8 cellular contexts compared by ENCODE assay signal in the genomic region with DNA sequence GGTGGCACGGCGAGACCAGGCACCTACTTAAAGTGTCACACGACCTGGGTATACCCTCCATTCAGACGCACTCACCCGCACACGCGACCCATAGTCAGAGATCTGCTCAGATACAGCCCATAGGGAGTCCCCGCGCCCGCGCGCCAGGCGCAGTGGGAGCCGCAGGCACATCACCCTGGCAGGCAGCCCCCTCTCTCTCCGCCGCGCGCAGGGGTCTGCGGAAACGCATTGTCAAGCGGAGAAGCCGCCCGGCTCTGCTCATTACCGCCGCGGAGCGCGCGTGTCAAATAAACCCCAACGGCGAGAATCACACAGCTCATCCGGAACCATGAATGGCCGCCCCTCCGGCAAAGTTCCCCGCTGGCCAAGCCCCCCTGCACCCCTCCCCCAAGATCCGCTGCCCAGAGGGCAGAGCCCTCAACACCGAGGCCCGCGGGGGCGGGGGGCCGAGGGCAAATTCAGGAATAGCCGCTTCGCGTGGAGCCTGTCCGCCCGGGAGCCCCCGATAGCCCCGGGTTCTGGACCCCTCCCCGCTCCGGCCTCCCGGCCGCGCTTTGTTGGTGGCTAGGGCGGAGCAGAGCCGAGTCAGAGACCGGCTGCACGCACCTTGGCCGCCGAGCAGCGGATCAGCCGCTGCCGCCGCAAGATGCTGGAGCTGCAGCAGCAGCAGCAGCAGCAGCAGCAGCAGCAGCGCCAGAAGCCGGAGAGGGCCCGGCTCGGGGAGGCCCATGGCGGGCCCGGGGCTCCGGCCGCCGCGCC. TPM values are rescaled to one million over a fixed set of nuclear protein-coding genes. Genes with fewer than 3 reads are reported as not detected.
DNase-seq lines count a peak whose midpoint lies in the region; ATAC-seq, FAIRE-seq and TF ChIP-seq lines count a peak whose summit lies in the region.

No MANE protein-coding gene starts in this region.

- peak overlapping the region; percentile 73 to 93 (median 85) for H3K27ac Mint-ChIP-seq in CD4-positive, alpha-beta memory T cell

- peaks cover 0 to under 1% (median 0%) of the 10 kb centered on the region in 8 donors for H3K9me3 Mint-ChIP-seq in CD4-positive, alpha-beta memory T cell

- POLR2A ChIA-PET in CD4-positive, alpha-beta memory T cell (lab: Charles Lee; ENCODE audit: partially characterized antibody), result interaction anchor here (0.9 to 3.1 kb wide), 10 partner anchors 8 to 619 kb away, joined by 3 to 31 read pairs (median 6); a partner anchor contains a TSS
- POLR2A ChIA-PET in HepG2 (lab: Yijun Ruan, JAX), result no interaction called here

- dilution Hi-C loops in mammary epithelial cell (cut with HindIII; ENCODE audit: low sequenced_read_pairs), result no loop called here

- peak overlapping the region; percentile 88 to 98 (median 92) for H3K4me3 Mint-ChIP-seq in CD4-positive, alpha-beta memory T cell

- peaks cover 12% of the 10 kb centered on the region for H3K4me1 ChIP-seq in CD4-positive, alpha-beta memory T cell (ENCODE audit: insufficient read depth, low read length)
- H3K4me1 ChIP-seq in mammary epithelial cell (ENCODE audit: insufficient read depth, low read length) (peaks cover 20% of the 10 kb centered on the region), HepG2 (ENCODE audit: insufficient read depth, low read length) (peaks cover 25% of the 10 kb centered on the region)

- no peaks in the 10 kb centered on the region for H3K36me3 ChIP-seq in CD4-positive, alpha-beta memory T cell (ENCODE audit: insufficient read depth, low read length)
- H3K36me3 ChIP-seq in mammary epithelial cell (ENCODE audit: insufficient read depth, low read length) (peaks cover 14% of the 10 kb centered on the region), HepG2 (replicated peaks in 1 of 2; ENCODE audit: control insufficient read depth in 1 of 2, insufficient read depth in 2 of 2, low read length in 2 of 2) (peaks cover 4 to 23% of the 10 kb centered on the region in 2 experiments; a peak in 4 of 5 replicates)

- BruUV-seq in mammary epithelial cell (replicated peaks; lab: Mats Ljungman, UMichigan) (no TSS peak), HepG2 (replicated peaks; lab: Mats Ljungman, UMichigan) (TSS peak; percentile 28)

- H3K36me3 Mint-ChIP-seq in CD4-positive, alpha-beta memory T cell, result peaks cover 0 to 9% of the 10 kb centered on the region in 2 donors

- H2AFZ ChIP-seq in mammary epithelial cell (ENCODE audit: low read depth, low read length) (peak overlapping the region; percentile 88), HepG2 (ENCODE audit: low read length) (no peak overlapping the region)

- no peak for TF ChIP-seq CTCF in mammary epithelial cell (conservative IDR thresholded peaks at IDR 0.05 in 1 of 2, IDR thresholded peaks at IDR 0.05 in 1 of 2; ENCODE audit: extremely low read depth in 1 of 2, insufficient read depth in 1 of 2, low read depth in 1 of 2, low read length in 2 of 2)
- TF ChIP-seq CTCF in HepG2 (CRISPR knock-in tag; IDR thresholded peaks at IDR 0.05), result no peak

- peak overlapping the region; percentile 60 for H3K27ac ChIP-seq in CD4-positive, alpha-beta memory T cell (ENCODE audit: low read depth, low read length)
- H3K27ac ChIP-seq in mammary epithelial cell (ENCODE audit: insufficient read depth, low read depth, low read length), result peak overlapping the region; percentile 78
- peak overlapping the region; percentile 91 for H3K27ac ChIP-seq in HepG2 (ENCODE audit: extremely low read length, insufficient read depth, low read length)

- peak; percentile 41 to 76 (median 48) for DNase-seq in CD4-positive, alpha-beta memory T cell
- DNase-seq in LoVo (ENCODE audit: low spot score) (peak; percentile 18), UCSD-AML1 (lab: John Stamatoyannopoulos, UW; ENCODE audit: unreplicated experiment) (peak; percentile 60), mammary epithelial cell (peak; percentile 39), HepG2 (ENCODE audit: low spot score) (peak; percentile 15)
- peak; percentile 19 to 36 (median 23) for DNase-seq in stimulated activated CD4-positive, alpha-beta T cell treated with anti-CD3 and anti-CD28 coated beads, TNF-alpha, amount 100 ng/mL, for 48 hours (ENCODE audit: low read depth in 3 of 3)

- H3K9me3 ChIP-seq in CD4-positive, alpha-beta memory T cell (ENCODE audit: control insufficient read depth in 1 of 2, low read length in 2 of 2), result no peaks in the 10 kb centered on the region
- no peaks in the 10 kb centered on the region for H3K9me3 ChIP-seq in mammary epithelial cell (replicated peaks; ENCODE audit: insufficient read depth, low read length)
- H3K9me3 ChIP-seq in HepG2 (ENCODE audit: low read length), result no peaks in the 10 kb centered on the region

- H3K79me2 ChIP-seq in mammary epithelial cell (ENCODE audit: insufficient read depth, low read length) (peaks cover 46% of the 10 kb centered on the region), HepG2 (ENCODE audit: insufficient read depth, low read length) (peaks cover 21% of the 10 kb centered on the region)

- ATAC-seq in GM21447 (IDR thresholded peaks at IDR 0.05; ENCODE audit: unreplicated experiment), result peak; percentile 2
- ATAC-seq in HepG2, result peak; percentile 20
- ATAC-seq in HG03469 (IDR thresholded peaks at IDR 0.05; ENCODE audit: unreplicated experiment), result no peak

- H4K20me1 ChIP-seq in mammary epithelial cell (ENCODE audit: insufficient read depth, low read length) (no peaks in the 10 kb centered on the region), HepG2 (ENCODE audit: insufficient read depth, low read length) (no peaks in the 10 kb centered on the region)

- in situ Hi-C loops in mammary epithelial cell (cut with MboI; ENCODE audit: low sequenced_read_pairs in 2 of 2), result no loop called here
- in situ Hi-C loops in HepG2 (cut with HindIII; ENCODE audit: extremely low pct_ligation_motif_present, low pct_unique_long_range_greater_than_20kb), result no loop called here

- H3K27me3 ChIP-seq in CD4-positive, alpha-beta memory T cell (ENCODE audit: insufficient read depth, low read length), result no peaks in the 10 kb centered on the region
- H3K27me3 ChIP-seq in mammary epithelial cell (ENCODE audit: insufficient read depth, low read length) (no peaks in the 10 kb centered on the region), HepG2 (ENCODE audit: control insufficient read depth in 1 of 2, insufficient read depth in 2 of 2, low read length in 2 of 2) (peaks cover 0 to 27% of the 10 kb centered on the region in 2 experiments; a peak in 4 of 5 replicates)

- FAIRE-seq in HepG2 (lab: Jason Lieb, UNC), result no peak

- H3K4me3 ChIP-seq in CD4-positive, alpha-beta memory T cell (ENCODE audit: low read length in 2 of 2), result peak overlapping the region; percentile 78 to 82
- H3K4me3 ChIP-seq in mammary epithelial cell (replicated peaks in 1 of 3; ENCODE audit: insufficient read depth in 1 of 3, low read depth in 2 of 3, low read length in 3 of 3), result peak overlapping the region; percentile 52 to 85 (median 75)
- peak overlapping the region; percentile 76 to 88 (median 84) for H3K4me3 ChIP-seq in HepG2 (replicated peaks in 1 of 3; ENCODE audit: insufficient read depth in 1 of 3, low read depth in 2 of 3, low read length in 3 of 3)

- H3K27me3 Mint-ChIP-seq in CD4-positive, alpha-beta memory T cell, result no peaks in the 10 kb centered on the region

- 0 out of 4 replicates have a peak, but pooled peaks of 1 of the 2 experiments have one; percentile 14 for TF ChIP-seq POLR2A in HepG2 (IDR thresholded peaks at IDR 0.05; ENCODE audit: insufficient read depth in 1 of 2, low read depth in 2 of 2, low read length in 2 of 2)

- WGBS in mammary epithelial cell (ENCODE audit: low coverage, missing lambda C conversion rate), result no CpG with 5 or more reads among the region's 73 CpGs
- under 1% methylated on average over 19 of the region's 73 CpGs for WGBS in HepG2 (ENCODE audit: low lambda C conversion rate)

- CTCF ChIA-PET in CD4-positive, alpha-beta memory T cell (lab: Charles Lee; ENCODE audit: partially characterized antibody), result interaction anchor here (1.0 to 3.1 kb wide), 3 partner anchors 9 to 86 kb away, joined by 3 to 16 read pairs (median 4); no protein-coding TSS in a partner anchor
- CTCF ChIA-PET in mammary epithelial cell (lab: Charles Lee; ENCODE audit: low non-redundant PET), result no interaction called here
- CTCF ChIA-PET in HepG2 (lab: Yijun Ruan, JAX; ENCODE audit: low intra/inter-chr PET ratio, low total read pairs), result no interaction called here

- H3K4me1 Mint-ChIP-seq in CD4-positive, alpha-beta memory T cell, result peaks cover 10 to 27% (median 19%) of the 10 kb centered on the region in 4 donors

- peak overlapping the region; percentile 99 for H3K4me2 ChIP-seq in mammary epithelial cell (ENCODE audit: insufficient read depth, low read depth, low read length)
- peak overlapping the region; percentile 90 for H3K4me2 ChIP-seq in HepG2 (ENCODE audit: low read depth, low read length)

- TF ChIP-seq RAD21 in HepG2 (CRISPR knock-in tag; IDR thresholded peaks at IDR 0.05), result no peak

- intact Hi-C loops in CD4-positive, alpha-beta memory T cell (cut with micrococcal nuclease), result loop anchor here (2.0 to 5.0 kb wide), 4 partner anchors 35 to 131 kb away; a partner anchor contains a TSS
- intact Hi-C loops in mammary epithelial cell (cut with micrococcal nuclease) (loop anchor here (1.0 to 2.0 kb wide), 2 partner anchors 49 to 55 kb away; no protein-coding TSS in a partner anchor), HepG2 (cut with micrococcal nuclease; ENCODE audit: unreplicated experiment) (no loop called here)

- TF ChIP-seq EP300 in HepG2 (IDR thresholded peaks at IDR 0.05; ENCODE audit: low read depth in 2 of 2, low read length in 2 of 2) (no peak), HepG2 (CRISPR knock-in tag; IDR thresholded peaks at IDR 0.05; ENCODE audit: borderline replicate concordance) (no peak)

- H3K9ac ChIP-seq in mammary epithelial cell (ENCODE audit: insufficient read depth, low read length), result peak overlapping the region; percentile 79
- H3K9ac ChIP-seq in HepG2 (ENCODE audit: insufficient read depth, low read depth, low read length), result peak overlapping the region; percentile 82

RNA-seq across cellular contexts. Expression of a gene that starts 0.5 kb away (rescaled TPM):
- total RNA-seq in CD4-positive, alpha-beta memory T cell, result 10 to 100 TPM; 16.3 to 17.6 TPM
- polyA plus RNA-seq in CD4-positive, alpha-beta memory T cell, result 1 to 10 TPM in 1 of 2 donors, under 1 TPM in 1; 0.91 to 3.7 TPM
- total RNA-seq in mammary epithelial cell, result 10 to 100 TPM; 18.5 to 50.1 TPM
- polyA plus RNA-seq in mammary epithelial cell, result 68.6 TPM
- 212 TPM for polyA minus RNA-seq in mammary epithelial cell
- total RNA-seq in HepG2 (2016; rRNA removed; fragmentation: Illumina TruSeq; extraction: Trizol), result 7.7 and 17.4 TPM in 2 replicates
- total RNA-seq in HepG2 (2016; cell fraction: cytosol; rRNA removed; fragmentation: Illumina TruSeq; extraction: Trizol; ENCODE audit: low read depth), result 2.2 and 4.4 TPM in 2 replicates
- total RNA-seq in HepG2 (2016; cell fraction: insoluble cytoplasmic fraction; rRNA removed; fragmentation: Illumina TruSeq; extraction: Trizol), result 8.1 and 18.8 TPM in 2 replicates
- 7.6 and 8.8 TPM in 2 replicates for total RNA-seq in HepG2 (2016; cell fraction: membrane; rRNA removed; fragmentation: Illumina TruSeq; extraction: Trizol)
- total RNA-seq in HepG2 (2016; cell fraction: nucleus; rRNA removed; fragmentation: Illumina TruSeq; extraction: Trizol), result 30.3 and 33.7 TPM in 2 replicates
- 17.3 and 20.6 TPM in 2 replicates for polyA plus RNA-seq in HepG2 (2011; rRNA removed)
- 10.8 and 12.1 TPM in 2 replicates for polyA plus RNA-seq in HepG2 (2011; cell fraction: cytosol; rRNA removed)
- polyA plus RNA-seq in HepG2 (2011; cell fraction: nucleus; rRNA removed), result 64.4 and 71.0 TPM in 2 replicates
- 6.2 and 8.4 TPM in 2 replicates for polyA plus RNA-seq in HepG2 (2012)
- 1.1 and 2.0 TPM in 2 replicates for polyA plus RNA-seq in HepG2 (2016; cell fraction: cytosol; fragmentation: Illumina TruSeq; extraction: Trizol; ENCODE audit: low read depth)
- polyA plus RNA-seq in HepG2 (2016; cell fraction: insoluble cytoplasmic fraction; fragmentation: Illumina TruSeq; extraction: Trizol; ENCODE audit: low read depth), result 7.4 and 8.7 TPM in 2 replicates
- polyA plus RNA-seq in HepG2 (2016; cell fraction: membrane; fragmentation: Illumina TruSeq; extraction: Trizol; ENCODE audit: low read depth), result 3.9 and 4.9 TPM in 2 replicates
- polyA plus RNA-seq in HepG2 (2016; cell fraction: nucleus; fragmentation: Illumina TruSeq; extraction: Trizol; ENCODE audit: insufficient read depth, low read depth), result 51.0 and 61.4 TPM in 2 replicates
- 30.5 and 280 TPM in 2 replicates for polyA minus RNA-seq in HepG2 (2011; rRNA and poly(A)+ RNA removed; ENCODE audit: low replicate concordance)
- polyA minus RNA-seq in HepG2 (2011; cell fraction: cytosol; rRNA and poly(A)+ RNA removed), result 8.3 and 9.2 TPM in 2 replicates
- 28.8 and 29.9 TPM in 2 replicates for polyA minus RNA-seq in HepG2 (2011; cell fraction: nucleus; rRNA and poly(A)+ RNA removed)
